Comparison of ENCODE assay signal across 14 cellular contexts in genomic region chr14:96130391-96130790, GRCh38.
DNase-seq lines count a peak whose midpoint lies in the region; ATAC-seq and TF ChIP-seq lines count a peak whose summit lies in the region.
"Had no signal": no experiment of that assay in that cellular context is flagged by ENCODE, and none has a peak within 500 bp of the region (broad histone marks: within the 10 kb centered on the region; RNA-seq: fewer than 3 reads in every experiment).

No MANE protein-coding gene starts in this region.

- H3K27ac Mint-ChIP-seq in Caco-2 (ENCODE audit: unreplicated experiment) = peak overlapping the region; percentile 43
- no peak overlapping the region for H3K27ac Mint-ChIP-seq in osteocyte (ENCODE audit: unreplicated experiment)
- H3K27ac Mint-ChIP-seq: CD8-positive, alpha-beta memory T cell had no signal

- H3K36me3 ChIP-seq in Caco-2 (ENCODE audit: control insufficient read depth, insufficient read depth, low read length) (no peaks in the 10 kb centered on the region), colonic mucosa (no peaks in the 10 kb centered on the region)
- H3K36me3 ChIP-seq: BLaER1, HAP-1 had no signal

- CTCF ChIA-PET in Caco-2 (lab: Charles Lee) = no interaction called here

- no peak for DNase-seq in Caco-2
- DNase-seq in NCI-H526 treated with DMSO at 0.1 percent for 48 hours (lab: John Stamatoyannopoulos, UW) = peak; percentile 31
- peak; percentile 6 for DNase-seq in colonic mucosa
- DNase-seq in osteocyte (ENCODE audit: extremely low spot score, unreplicated experiment) = peak; percentile 57
- DNase-seq in NCI-H226 = no peak
- DNase-seq: 8988T; AML-193; CD8-positive, alpha-beta memory T cell; DMS53; GF-D8 had no signal

- H3K27ac ChIP-seq in colonic mucosa = no peak overlapping the region
- H3K27ac ChIP-seq: BLaER1 had no signal

- H3K9me3 ChIP-seq in Caco-2 (no peaks in the 10 kb centered on the region; the same call in 1 of the 2 replicates), colonic mucosa (no peaks in the 10 kb centered on the region)
- H3K9me3 ChIP-seq: BLaER1, HAP-1 had no signal

- H3K36me3 Mint-ChIP-seq in Caco-2 (ENCODE audit: insufficient read depth, unreplicated experiment) (no peaks in the 10 kb centered on the region), osteocyte (ENCODE audit: unreplicated experiment) (no peaks in the 10 kb centered on the region)
- H3K36me3 Mint-ChIP-seq: CD8-positive, alpha-beta memory T cell had no signal

- H3K4me1 ChIP-seq in Caco-2 (peaks cover 4% of the 10 kb centered on the region), colonic mucosa (no peaks in the 10 kb centered on the region)
- H3K4me1 ChIP-seq: HAP-1 had no signal

- H3K27me3 Mint-ChIP-seq in Caco-2 (ENCODE audit: insufficient read depth, unreplicated experiment) = no peaks in the 10 kb centered on the region
- H3K27me3 Mint-ChIP-seq in osteocyte (ENCODE audit: unreplicated experiment) = peaks cover 33% of the 10 kb centered on the region

- H3K27me3 ChIP-seq in Caco-2 (replicated peaks; ENCODE audit: control insufficient read depth, insufficient read depth, low read length) (no peaks in the 10 kb centered on the region), colonic mucosa (no peaks in the 10 kb centered on the region)
- H3K27me3 ChIP-seq: BLaER1 had no signal

- H3K4me3 ChIP-seq in Caco-2 (ENCODE audit: low read depth, low read length) = no peak overlapping the region
- no peak overlapping the region for H3K4me3 ChIP-seq in colonic mucosa
- H3K4me3 ChIP-seq: BLaER1, HAP-1 had no signal

- no peak overlapping the region for H3K4me3 Mint-ChIP-seq in Caco-2 (ENCODE audit: unreplicated experiment)
- no peak overlapping the region for H3K4me3 Mint-ChIP-seq in osteocyte (ENCODE audit: unreplicated experiment)
- H3K4me3 Mint-ChIP-seq: CD8-positive, alpha-beta memory T cell had no signal

- POLR2A ChIA-PET in Caco-2 (lab: Charles Lee) = no interaction called here

- BruUV-seq in Caco-2 (replicated peaks; lab: Mats Ljungman, UMichigan) = no TSS peak

- TF ChIP-seq CTCF in Caco-2 (IDR thresholded peaks at IDR 0.05; ENCODE audit: insufficient read depth in 1 of 2, low read depth in 1 of 2, low read length in 1 of 2, severe bottlenecking in 1 of 2, unreplicated experiment in 1 of 2) = no peak
- TF ChIP-seq CTCF in colonic mucosa (IDR thresholded peaks at IDR 0.05) = no peak
- TF ChIP-seq CTCF in osteocyte (IDR thresholded peaks at IDR 0.05) = no peak

- no peak overlapping the region for H3K9ac ChIP-seq in colonic mucosa (ENCODE audit: low read depth in 2 of 2, low read length in 2 of 2)
- H3K9ac ChIP-seq: BLaER1 had no signal

- peaks cover 31% of the 10 kb centered on the region for H3K9me3 Mint-ChIP-seq in Caco-2 (ENCODE audit: unreplicated experiment)
- no peaks in the 10 kb centered on the region for H3K9me3 Mint-ChIP-seq in osteocyte (ENCODE audit: unreplicated experiment)
- H3K9me3 Mint-ChIP-seq: CD8-positive, alpha-beta memory T cell had no signal

- peaks cover 12% of the 10 kb centered on the region for H3K4me1 Mint-ChIP-seq in Caco-2 (ENCODE audit: low read depth, unreplicated experiment)
- peaks cover 2% of the 10 kb centered on the region for H3K4me1 Mint-ChIP-seq in osteocyte (ENCODE audit: unreplicated experiment)

- intact Hi-C loops in Caco-2 (cut with micrococcal nuclease; ENCODE audit: unreplicated experiment) = no loop called here
- intact Hi-C loops in colonic mucosa (cut with DNase I) = no loop called here

- no peak for ATAC-seq in HG02678 (IDR thresholded peaks at IDR 0.05; ENCODE audit: unreplicated experiment)
- ATAC-seq in HG03432 (IDR thresholded peaks at IDR 0.05; ENCODE audit: unreplicated experiment) = no peak

Comparison
In these comparisons a context has a peak if more than half of its experiments do, and no peak if none do; other contexts are left out.
1. DNase-seq: peak in NCI-H526 treated with DMSO at 0.1 percent for 48 hours (single experiment), colonic mucosa (single experiment) and osteocyte (single experiment); none in Caco-2 (0 of 2) and NCI-H226 (single experiment).